Comparison of ENCODE assay signal across 9 cellular contexts in genomic region chr2:223868005-223868404, GRCh38. TPM values are rescaled to one million over a fixed set of nuclear protein-coding genes. Genes with fewer than 3 reads are reported as not detected.
A peak's percentile ranks its signal among the peaks of the same experiment; 100 is the strongest.
DNase-seq lines count a peak whose midpoint lies in the region; ATAC-seq and TF ChIP-seq lines count a peak whose summit lies in the region.
"Had no signal": no experiment of that assay in that cellular context is flagged by ENCODE, and none has a peak within 500 bp of the region (broad histone marks: within the 10 kb centered on the region; RNA-seq: fewer than 3 reads in every experiment).

No MANE protein-coding gene starts in this region.

- no CpG with 5 or more reads among the region's 3 CpGs for WGBS in trophoblast cell (ENCODE audit: extremely low coverage, insufficient coverage, insufficient read length)

- no peak overlapping the region for H3K4me2 ChIP-seq in trophoblast cell (ENCODE audit: low read length)

- no peak overlapping the region for H4K8ac ChIP-seq in trophoblast cell (ENCODE audit: low read depth, low read length)

- H2BK5ac ChIP-seq in trophoblast cell (ENCODE audit: low read depth, low read length, poor library complexity): no peak overlapping the region

- H3K23ac ChIP-seq in trophoblast cell (ENCODE audit: low read length): no peak overlapping the region

- peaks cover 23 to 25% of the 10 kb centered on the region in 2 donors for H3K4me1 Mint-ChIP-seq in natural killer cell
- H3K4me1 Mint-ChIP-seq: nephron had no signal

- H4K12ac ChIP-seq in trophoblast cell (ENCODE audit: low read depth, low read length): no peak overlapping the region

- no peaks in the 10 kb centered on the region for H3K4me1 ChIP-seq in trophoblast cell (ENCODE audit: control insufficient read depth in 1 of 2, insufficient read depth in 2 of 2, low read length in 2 of 2)

- H3K27ac Mint-ChIP-seq in natural killer cell: no peak overlapping the region
- H3K27ac Mint-ChIP-seq: nephron had no signal

- H3K36me3 Mint-ChIP-seq in natural killer cell: peaks cover 7% of the 10 kb centered on the region

- no peak overlapping the region for H4K91ac ChIP-seq in trophoblast cell (ENCODE audit: low read depth, low read length)

- no peak overlapping the region for H3K9ac ChIP-seq in trophoblast cell (ENCODE audit: low read length)

- ATAC-seq in GM19351 (IDR thresholded peaks at IDR 0.05; ENCODE audit: unreplicated experiment) (peak; percentile 42), HG02840 (IDR thresholded peaks at IDR 0.05; ENCODE audit: low FRiP score, unreplicated experiment) (peak; percentile 52), natural killer cell (no peak)

- H3K9me3 ChIP-seq in trophoblast cell (ENCODE audit: insufficient read depth, low read depth, low read length): no peaks in the 10 kb centered on the region
- H3K9me3 ChIP-seq: spleen had no signal

- intact Hi-C loops in natural killer cell (cut with micrococcal nuclease): no loop called here

- TF ChIP-seq CTCF in natural killer cell (IDR thresholded peaks at IDR 0.05): no peak

- H3K14ac ChIP-seq in trophoblast cell (ENCODE audit: low read length): no peak overlapping the region

- no peaks in the 10 kb centered on the region for H3K9me3 Mint-ChIP-seq in natural killer cell
- H3K9me3 Mint-ChIP-seq: nephron had no signal

- H2BK12ac ChIP-seq in trophoblast cell (ENCODE audit: low read length): no peak overlapping the region

- H3K4me3 ChIP-seq in trophoblast cell (ENCODE audit: low read depth, low read length): no peak overlapping the region
- H3K4me3 ChIP-seq: spleen had no signal

- H2BK120ac ChIP-seq in trophoblast cell (ENCODE audit: insufficient read depth, low read length, poor library complexity): no peak overlapping the region

- H3K4me3 Mint-ChIP-seq in natural killer cell: no peak overlapping the region
- H3K4me3 Mint-ChIP-seq: nephron had no signal

- no peak overlapping the region for H2AFZ ChIP-seq in trophoblast cell (ENCODE audit: insufficient read depth, low read length, poor library complexity)

- H3K27me3 Mint-ChIP-seq in natural killer cell (ENCODE audit: low read depth in 2 of 2): no peaks in the 10 kb centered on the region

- H3K27me3 ChIP-seq in trophoblast cell (ENCODE audit: insufficient read depth, low read length): no peaks in the 10 kb centered on the region
- H3K27me3 ChIP-seq: spleen had no signal

- no peak overlapping the region for H2AK5ac ChIP-seq in trophoblast cell (ENCODE audit: low read length)

- H3K18ac ChIP-seq in trophoblast cell (ENCODE audit: low read length): no peak overlapping the region

- H3K36me3 ChIP-seq in trophoblast cell (ENCODE audit: control insufficient read depth in 1 of 2, insufficient read depth in 2 of 2, low read length in 2 of 2): peaks cover 2 to 9% of the 10 kb centered on the region in 2 experiments

- DNase-seq in NAMALWA (ENCODE audit: low spot score): peak; percentile 65
- DNase-seq in trophoblast cell: peak; percentile 33 to 62
- DNase-seq in natural killer cell: no peak
- DNase-seq in activated T-cell treated with anti-CD3 and anti-CD28 coated beads, Interleukin-2, amount 50 U/mL, for 48 hours: no peak
- no peak for DNase-seq in stimulated activated CD4-positive, alpha-beta T cell treated with anti-CD3 and anti-CD28 coated beads, Interleukin-4, amount 100 ng/mL, for 1 hour
- DNase-seq: spleen had no signal

- H3K27ac ChIP-seq in trophoblast cell (ENCODE audit: low read depth, low read length): no peak overlapping the region
- H3K27ac ChIP-seq: spleen had no signal

- no peaks in the 10 kb centered on the region for H3K79me1 ChIP-seq in trophoblast cell (ENCODE audit: low read length)

- no peaks in the 10 kb centered on the region for H3K79me2 ChIP-seq in trophoblast cell (ENCODE audit: control insufficient read depth, insufficient read depth, low read length, poor library complexity)

- H3K4ac ChIP-seq in trophoblast cell (ENCODE audit: low read depth, low read length): no peak overlapping the region

RNA-seq across cellular contexts. Expression of gene AP1S3, which starts 30.6 kb away (rescaled TPM):
- 3.3 and 4.1 TPM in 2 replicates for polyA plus RNA-seq in trophoblast cell (2013)
- total RNA-seq in natural killer cell: 1 to 10 TPM; 4.5 to 5.2 (median 5.0) TPM

Comparison
In these comparisons a context has a peak if more than half of its experiments do, and no peak if none do; other contexts are left out.
1. ATAC-seq: peak in GM19351 (single experiment) and HG02840 (single experiment); none in natural killer cell (0 of 3).
2. DNase-seq: peak in NAMALWA (single experiment) and trophoblast cell (2 of 2); none in natural killer cell (single experiment), activated T-cell treated with anti-CD3 and anti-CD28 coated beads, Interleukin-2, amount 50 U/mL, for 48 hours (0 of 2) and stimulated activated CD4-positive, alpha-beta T cell treated with anti-CD3 and anti-CD28 coated beads, Interleukin-4, amount 100 ng/mL, for 1 hour (single experiment).